Comparison of ENCODE assay signal across 22 cellular contexts in the genomic region with DNA sequence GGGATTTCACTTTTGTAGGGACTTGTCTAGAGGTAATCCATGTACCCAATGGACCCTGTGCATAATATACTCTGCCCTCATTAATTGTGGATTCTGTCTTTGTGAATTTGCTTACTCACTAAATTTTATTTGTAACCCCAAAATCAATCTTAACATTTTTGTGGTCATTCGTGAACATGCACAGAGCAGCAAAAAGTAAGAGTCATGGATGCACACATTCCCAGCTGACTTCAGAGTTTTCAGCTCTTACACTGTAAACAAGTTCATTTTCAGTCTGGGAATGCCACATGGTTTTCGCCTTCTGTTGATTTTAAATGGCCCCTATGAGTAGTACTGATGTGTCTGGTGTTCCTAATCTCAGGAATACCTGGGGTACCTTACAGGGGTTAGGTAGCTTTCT. TPM values are rescaled to one million over a fixed set of nuclear protein-coding genes. Genes with fewer than 3 reads are reported as not detected.
DNase-seq lines count a peak whose midpoint lies in the region; ATAC-seq, FAIRE-seq and TF ChIP-seq lines count a peak whose summit lies in the region.
"Had no signal": no experiment of that assay in that cellular context is flagged by ENCODE, and none has a peak within 500 bp of the region (broad histone marks: within the 10 kb centered on the region; RNA-seq: fewer than 3 reads in every experiment).

No MANE protein-coding gene starts in this region.

- peaks cover 7% of the 10 kb centered on the region for H3K4me1 ChIP-seq in IMR-90 (ENCODE audit: control insufficient read depth, insufficient read depth, low read length)
- peaks cover 22% of the 10 kb centered on the region for H3K4me1 ChIP-seq in osteoblast (ENCODE audit: insufficient read depth, low read length)
- no peaks in the 10 kb centered on the region for H3K4me1 ChIP-seq in small intestine (ENCODE audit: control insufficient read depth in 2 of 2, insufficient read depth in 1 of 2, low read depth in 1 of 2, low read length in 1 of 2)
- H3K4me1 ChIP-seq: foreskin keratinocyte had no signal

- H3K27me3 ChIP-seq in BJ (ENCODE audit: control insufficient read depth, insufficient read depth, low read length): no peaks in the 10 kb centered on the region
- no peaks in the 10 kb centered on the region for H3K27me3 ChIP-seq in IMR-90 (ENCODE audit: control insufficient read depth, insufficient read depth, low read length)
- no peaks in the 10 kb centered on the region for H3K27me3 ChIP-seq in osteoblast (ENCODE audit: insufficient read depth, low read length)
- no peaks in the 10 kb centered on the region for H3K27me3 ChIP-seq in small intestine (ENCODE audit: control insufficient read depth in 2 of 2, insufficient read depth in 2 of 2, low read length in 2 of 2)
- H3K27me3 ChIP-seq: foreskin keratinocyte, hepatocyte, sigmoid colon, upper lobe of right lung had no signal

- H3K4me3 ChIP-seq in BJ (ENCODE audit: low read depth, low read length) (no peak overlapping the region), IMR-90 (ENCODE audit: insufficient read depth, low read depth, low read length) (no peak overlapping the region), choroid plexus epithelial cell (ENCODE audit: low read depth, low read length) (no peak overlapping the region), osteoblast (ENCODE audit: insufficient read depth, low read length) (no peak overlapping the region), small intestine (ENCODE audit: low read depth in 1 of 2, low read length in 2 of 2) (no peak overlapping the region)
- H3K4me3 ChIP-seq: coronary artery, hepatocyte, sigmoid colon, upper lobe of right lung had no signal

- DNase-seq in BJ (ENCODE audit: low read depth) (peak; percentile 18), IMR-90 (peak; percentile 91), choroid plexus epithelial cell (ENCODE audit: low read depth) (peak; percentile 44), osteoblast (ENCODE audit: insufficient read length, low spot score, missing footprints) (no peak), small intestine (no peak), GM19240 (ENCODE audit: insufficient read length, low spot score) (no peak)
- DNase-seq: activated CD4-positive, alpha-beta T cell treated with anti-CD3 and anti-CD28 coated beads, Interleukin-2, amount 10 ng/mL, durations not matched to agents 7 days and 5 days; AML-193; foreskin keratinocyte; immature natural killer cell; NCI-H526 treated with DMSO at 0.1 percent for 48 hours; nephron progenitor cell; substantia nigra; T-helper 17 cell; upper lobe of right lung had no signal

- H3K9me3 ChIP-seq in IMR-90 (ENCODE audit: control insufficient read depth, insufficient read depth, low read length) (no peaks in the 10 kb centered on the region), osteoblast (ENCODE audit: low read depth, low read length) (no peaks in the 10 kb centered on the region), small intestine (ENCODE audit: control insufficient read depth, low read depth) (no peaks in the 10 kb centered on the region)
- H3K9me3 ChIP-seq: sigmoid colon, upper lobe of right lung had no signal

- no peak for FAIRE-seq in small intestine (lab: Jason Lieb, UNC)
- FAIRE-seq: GM19239 had no signal

- H3K4me2 ChIP-seq in IMR-90 (ENCODE audit: low read depth, low read length): peak overlapping the region; percentile 36; the same call in 1 of the 2 replicates
- H3K4me2 ChIP-seq in osteoblast (ENCODE audit: insufficient read depth, low read length): peak overlapping the region; percentile 35
- H3K4me2 ChIP-seq: hepatocyte had no signal

- H3K27ac ChIP-seq in IMR-90 (ENCODE audit: insufficient read depth, low read length): no peak overlapping the region
- H3K27ac ChIP-seq in osteoblast (ENCODE audit: low read depth, low read length): peak overlapping the region; percentile 56
- H3K27ac ChIP-seq in small intestine (ENCODE audit: low read depth in 1 of 2, low read length in 1 of 2): no peak overlapping the region
- H3K27ac ChIP-seq: foreskin keratinocyte, hepatocyte, sigmoid colon, upper lobe of right lung had no signal

- H2BK120ac ChIP-seq in IMR-90 (ENCODE audit: low read depth, low read length): no peak overlapping the region

- no peak overlapping the region for H3K23ac ChIP-seq in IMR-90 (ENCODE audit: low read depth, low read length)

- WGBS in IMR-90 (ENCODE audit: extremely low coverage in 2 of 2, insufficient read length in 1 of 2), 2 experiments: no CpG with 5 or more reads among the region's 2 CpGs
- 87 to 96% (median 92%) methylated on average over 2 of the region's 2 CpGs for WGBS in small intestine, 3 donors

- H3K36me3 ChIP-seq in BJ (ENCODE audit: control insufficient read depth, insufficient read depth, low read length): peaks cover 11% of the 10 kb centered on the region
- H3K36me3 ChIP-seq in IMR-90 (ENCODE audit: control insufficient read depth, insufficient read depth, low read length): peaks cover 41% of the 10 kb centered on the region
- H3K36me3 ChIP-seq in osteoblast (ENCODE audit: insufficient read depth, low read length): peaks cover 68% of the 10 kb centered on the region
- peaks cover 16 to 24% of the 10 kb centered on the region in 2 donors for H3K36me3 ChIP-seq in small intestine (ENCODE audit: control insufficient read depth in 2 of 2, insufficient read depth in 2 of 2, low read length in 2 of 2)

- ATAC-seq in IMR-90 (ENCODE audit: low read depth) (peak; percentile 84), GM21528 (IDR thresholded peaks at IDR 0.05; ENCODE audit: low FRiP score, unreplicated experiment) (no peak)
- ATAC-seq: foreskin keratinocyte, T-helper 17 cell had no signal

- H2AK9ac ChIP-seq in IMR-90 (replicated peaks; ENCODE audit: low read depth, low read length, poor library complexity): no peak overlapping the region

- no peak overlapping the region for H3K56ac ChIP-seq in IMR-90 (ENCODE audit: extremely low read depth, insufficient read depth, low read length)

- no TSS peak for BruUV-seq in IMR-90 (replicated peaks; lab: Mats Ljungman, UMichigan)

- no peak overlapping the region for H3K4ac ChIP-seq in IMR-90 (ENCODE audit: low read depth, low read length)

- intact Hi-C loops in IMR-90 (cut with micrococcal nuclease): no loop called here

- H3K9ac ChIP-seq in IMR-90 (ENCODE audit: low read depth, low read length): no peak overlapping the region

- H3K79me1 ChIP-seq in IMR-90 (ENCODE audit: low read depth in 1 of 2, low read length in 2 of 2): peaks cover 0 to 30% of the 10 kb centered on the region in 2 experiments; a peak in 2 of 4 replicates

- H3K9me1 ChIP-seq in IMR-90 (ENCODE audit: insufficient read depth, low read length): peaks cover 5% of the 10 kb centered on the region

- no peak for TF ChIP-seq CTCF in BJ (IDR thresholded peaks at IDR 0.05; ENCODE audit: insufficient read depth, low read depth, low read length)
- TF ChIP-seq CTCF in IMR-90 (conservative IDR thresholded peaks at IDR 0.05; ENCODE audit: low read depth, low read length): no peak
- no peak for TF ChIP-seq CTCF in choroid plexus epithelial cell (conservative IDR thresholded peaks at IDR 0.05; ENCODE audit: low read depth, low read length)
- no peak for TF ChIP-seq CTCF in osteoblast (IDR thresholded peaks at IDR 0.05; ENCODE audit: extremely low read depth, low read depth, low read length)

- H4K91ac ChIP-seq in IMR-90 (ENCODE audit: insufficient read depth, low read depth, low read length): no peak overlapping the region

- H2BK20ac ChIP-seq in IMR-90 (ENCODE audit: low read depth, low read length): no peak overlapping the region

- no peak for TF ChIP-seq RAD21 in IMR-90 (IDR thresholded peaks at IDR 0.05; ENCODE audit: low read length)

- no peak overlapping the region for H4K8ac ChIP-seq in IMR-90 (ENCODE audit: low read depth in 2 of 2, low read length in 2 of 2)

- CTCF ChIA-PET in BJ (lab: Yijun Ruan, JAX) (no interaction called here), IMR-90 (lab: Yijun Ruan, JAX) (interaction anchor here (1.0 kb wide), 1 partner anchor 416 kb away, joined by 3 read pairs; no protein-coding TSS in a partner anchor)

- no peak overlapping the region for H2AK5ac ChIP-seq in IMR-90 (ENCODE audit: low read depth, low read length)

- H2AFZ ChIP-seq in IMR-90 (replicated peaks; ENCODE audit: low read length, poor library complexity) (no peak overlapping the region), osteoblast (ENCODE audit: low read length) (no peak overlapping the region)
- H2AFZ ChIP-seq: hepatocyte had no signal

- no peak for TF ChIP-seq POLR2A in IMR-90 (IDR thresholded peaks at IDR 0.05; ENCODE audit: low read depth, low read length)

- H2BK5ac ChIP-seq in IMR-90 (ENCODE audit: low read depth, low read length, poor library complexity, severe bottlenecking): peak overlapping the region; percentile 39

- H4K5ac ChIP-seq in IMR-90 (ENCODE audit: low read depth, low read length): no peak overlapping the region; the same call in 1 of the 2 replicates

- H2BK15ac ChIP-seq in IMR-90 (ENCODE audit: low read depth, low read length): no peak overlapping the region

- in situ Hi-C loops in IMR-90 (cut with MboI; ENCODE audit: low sequenced_read_pairs): no loop called here

- dilution Hi-C loops in IMR-90 (cut with HindIII; ENCODE audit: low sequenced_read_pairs, unreplicated experiment): no loop called here

- H3K14ac ChIP-seq in IMR-90 (replicated peaks; ENCODE audit: low read depth, low read length): no peak overlapping the region

- POLR2A ChIA-PET in BJ (lab: Charles Lee) (no interaction called here), IMR-90 (lab: Charles Lee; ENCODE audit: unreplicated experiment) (no interaction called here)

- H4K20me1 ChIP-seq in IMR-90 (ENCODE audit: insufficient read depth, low read length) (peaks cover 7% of the 10 kb centered on the region; the same call in 1 of the 2 replicates), osteoblast (ENCODE audit: insufficient read depth, low read length) (no peaks in the 10 kb centered on the region)

- H3K18ac ChIP-seq in IMR-90 (ENCODE audit: low read depth, low read length): no peak overlapping the region; the same call in 1 of the 2 replicates

- peaks cover 9% of the 10 kb centered on the region for H3K79me2 ChIP-seq in osteoblast (ENCODE audit: insufficient read depth, low read length)

RNA-seq across cellular contexts. Expression of a gene that starts 24.3 kb away (rescaled TPM):
- polyA plus RNA-seq in BJ (2011; rRNA removed) (not detected in 2 replicates), IMR-90 (2012; rRNA removed) (not detected in 2 replicates), small intestine (not detected)
- not detected in 2 replicates for polyA minus RNA-seq in BJ (2011; rRNA and poly(A)+ RNA removed)
- total RNA-seq in IMR-90 (2012; rRNA removed) (not detected in 2 replicates), osteoblast (not detected in 2 replicates)
- not detected in 2 replicates for polyA plus RNA-seq in IMR-90 (2012; cell fraction: cytosol; rRNA removed)
- polyA plus RNA-seq in IMR-90 (2012; cell fraction: nucleus; rRNA removed; ENCODE audit: low replicate concordance): not detected in 2 replicates
- total RNA-seq: activated CD4-positive, alpha-beta T cell treated with anti-CD3 and anti-CD28 coated beads, Interleukin-2, amount 10 ng/mL, durations not matched to agents 7 days and 5 days; activated T-helper 17 cell treated with anti-CD3 and anti-CD28 coated beads, Interleukin-2, amount 50 U/mL, for 72 hours; foreskin keratinocyte; hepatocyte; left ventricle myocardium superior; sigmoid colon; T-helper 17 cell; upper lobe of right lung had no signal
- polyA plus RNA-seq: foreskin keratinocyte, hepatocyte, immature natural killer cell had no signal

RNA-seq across cellular contexts. Expression of a gene that starts 35.1 kb away (rescaled TPM):
- 19.5 and 23.0 TPM in 2 replicates for polyA plus RNA-seq in BJ (2011; rRNA removed)
- 19.9 and 25.5 TPM in 2 replicates for polyA minus RNA-seq in BJ (2011; rRNA and poly(A)+ RNA removed)
- 20.6 and 21.9 TPM in 2 replicates for total RNA-seq in IMR-90 (2012; rRNA removed)
- polyA plus RNA-seq in IMR-90 (2012; rRNA removed): 15.6 and 16.9 TPM in 2 replicates
- 5.6 and 11.1 TPM in 2 replicates for polyA plus RNA-seq in IMR-90 (2012; cell fraction: cytosol; rRNA removed)
- polyA plus RNA-seq in IMR-90 (2012; cell fraction: nucleus; rRNA removed; ENCODE audit: low replicate concordance): 6.1 and 21.2 TPM in 2 replicates
- total RNA-seq in osteoblast: 50.7 and 51.4 TPM in 2 replicates
- 10 to 100 TPM in 1 of 3 donors, 1 to 10 TPM in 2; 5.7 to 12.5 (median 6.0) TPM for polyA plus RNA-seq in small intestine

RNA-seq across cellular contexts. Expression of a gene that starts 59.7 kb away (rescaled TPM):
- 2.2 and 3.9 TPM in 2 replicates for polyA plus RNA-seq in BJ (2011; rRNA removed)
- 2.1 and 3.2 TPM in 2 replicates for polyA minus RNA-seq in BJ (2011; rRNA and poly(A)+ RNA removed)
- 0.56 and 0.72 TPM in 2 replicates for total RNA-seq in IMR-90 (2012; rRNA removed)
- polyA plus RNA-seq in IMR-90 (2012; rRNA removed): 3.4 and 4.5 TPM in 2 replicates
- 2.4 and 4.4 TPM in 2 replicates for polyA plus RNA-seq in IMR-90 (2012; cell fraction: cytosol; rRNA removed)
- polyA plus RNA-seq in IMR-90 (2012; cell fraction: nucleus; rRNA removed; ENCODE audit: low replicate concordance): 3.8 and 6.4 TPM in 2 replicates
- 5.3 and 8.7 TPM in 2 replicates for total RNA-seq in osteoblast
- polyA plus RNA-seq in small intestine: 1 to 10 TPM; 2.9 to 8.0 (median 6.5) TPM

Comparison
In these comparisons a context has a peak if more than half of its experiments do, and no peak if none do; other contexts are left out.
1. DNase-seq: peak in BJ (single experiment), IMR-90 (single experiment) and choroid plexus epithelial cell (single experiment); none in osteoblast (single experiment), small intestine (single experiment) and GM19240 (single experiment).